ENCODE assay signal across 17 cellular contexts in genomic region chr5:163532203-163532892, GRCh38. TPM values are rescaled to one million over a fixed set of nuclear protein-coding genes. Genes with fewer than 3 reads are reported as not detected.
A peak's percentile ranks its signal among the peaks of the same experiment; 100 is the strongest.
DNase-seq lines count a peak whose midpoint lies in the region; ATAC-seq and TF ChIP-seq lines count a peak whose summit lies in the region.
"Had no signal": no experiment of that assay in that cellular context is flagged by ENCODE, and none has a peak within 500 bp of the region (broad histone marks: within the 10 kb centered on the region; RNA-seq: fewer than 3 reads in every experiment).

No MANE protein-coding gene starts in this region.

- CTCF ChIA-PET in WTC11 (lab: Charles Lee) = no interaction called here

- no peak overlapping the region for H2AFZ ChIP-seq in Karpas-422 (ENCODE audit: low read length)

- no peak overlapping the region for H3K27ac ChIP-seq in Karpas-422 (ENCODE audit: low read length)
- H3K27ac ChIP-seq: BLaER1 treated with 17β-estradiol and CSF1 and Interleukin-3, amounts not matched to agents 10 nM and 100 nM had no signal

- peak overlapping the region; percentile 8 for H3K4me2 ChIP-seq in Karpas-422 (ENCODE audit: low read depth, low read length, poor library complexity, severe bottlenecking)

- peaks cover 50% of the 10 kb centered on the region for H3K4me1 Mint-ChIP-seq in WTC11
- H3K4me1 Mint-ChIP-seq in nephron = peaks cover 17% of the 10 kb centered on the region

- H3K36me3 ChIP-seq in HAP-1 (replicated peaks) (no peaks in the 10 kb centered on the region), Karpas-422 (ENCODE audit: insufficient read depth, low read length) (no peaks in the 10 kb centered on the region)
- H3K36me3 ChIP-seq: BLaER1 treated with 17β-estradiol and CSF1 and Interleukin-3, amounts not matched to agents 10 nM and 100 nM had no signal

- H3K9me3 Mint-ChIP-seq in WTC11 (peaks cover 14% of the 10 kb centered on the region), nephron (peaks cover 5% of the 10 kb centered on the region)

- H3K4me3 Mint-ChIP-seq in WTC11 (peak overlapping the region; percentile 6; the same call in 1 of the 2 replicates), nephron (no peak overlapping the region)
- H3K4me3 Mint-ChIP-seq: CD8-positive, alpha-beta T cell; T-helper 17 cell had no signal

- no peak overlapping the region for H3K4me3 ChIP-seq in HAP-1
- H3K4me3 ChIP-seq in Karpas-422 (ENCODE audit: low read length) = no peak overlapping the region
- H3K4me3 ChIP-seq: BLaER1 treated with 17β-estradiol and CSF1 and Interleukin-3, amounts not matched to agents 10 nM and 100 nM had no signal

- H3K9me2 ChIP-seq in Karpas-422 (replicated peaks; ENCODE audit: insufficient read depth, low read length) = no peaks in the 10 kb centered on the region

- no peak for ATAC-seq in WTC11
- no peak for ATAC-seq in GM18502 (IDR thresholded peaks at IDR 0.05; ENCODE audit: poor library complexity, unreplicated experiment)
- ATAC-seq: CD8-positive, alpha-beta T cell; HCT116; HepG2; T-helper 17 cell had no signal

- H3K27ac Mint-ChIP-seq in WTC11 = peak overlapping the region; percentile 88
- peak overlapping the region; percentile 37 to 78 (median 51) for H3K27ac Mint-ChIP-seq in nephron
- H3K27ac Mint-ChIP-seq: CD8-positive, alpha-beta T cell; T-helper 17 cell had no signal

- no peaks in the 10 kb centered on the region for H3K36me3 Mint-ChIP-seq in WTC11
- no peaks in the 10 kb centered on the region for H3K36me3 Mint-ChIP-seq in nephron (ENCODE audit: low read depth)
- H3K36me3 Mint-ChIP-seq: CD8-positive, alpha-beta T cell had no signal

- H3K79me2 ChIP-seq in Karpas-422 (ENCODE audit: low read length) = no peaks in the 10 kb centered on the region

- no peaks in the 10 kb centered on the region for H4K20me1 ChIP-seq in Karpas-422 (ENCODE audit: insufficient read depth, low read depth, low read length)
- H4K20me1 ChIP-seq: BLaER1 treated with 17β-estradiol and CSF1 and Interleukin-3, amounts not matched to agents 10 nM and 100 nM had no signal

- peaks cover 37% of the 10 kb centered on the region for H3K27me3 ChIP-seq in HAP-1 (ENCODE audit: low read depth)
- H3K27me3 ChIP-seq in Karpas-422 (ENCODE audit: low read length) = no peaks in the 10 kb centered on the region
- H3K27me3 ChIP-seq: BLaER1 treated with 17β-estradiol and CSF1 and Interleukin-3, amounts not matched to agents 10 nM and 100 nM had no signal

- TF ChIP-seq CTCF in WTC11 (IDR thresholded peaks at IDR 0.05) (no peak), nephron (IDR thresholded peaks at IDR 0.05; ENCODE audit: unreplicated experiment in 3 of 3) (no peak)

- POLR2A ChIA-PET in WTC11 (lab: Charles Lee) = no interaction called here

- H3K9me3 ChIP-seq in HAP-1 (peaks cover 4% of the 10 kb centered on the region; the same call in 1 of the 2 replicates), Karpas-422 (ENCODE audit: low read length) (no peaks in the 10 kb centered on the region)

- intact Hi-C loops in head of caudate nucleus (cut with DNase I) = no loop called here

- peak; percentile 63 to 80 for DNase-seq in HAP-1 (ENCODE audit: low spot score in 2 of 2)
- DNase-seq in Karpas-422 = no peak
- DNase-seq in WTC11 (ENCODE audit: low spot score) = no peak
- no peak for DNase-seq in DMS79 (lab: John Stamatoyannopoulos, UW)
- DNase-seq in head of caudate nucleus = no peak
- DNase-seq: Calu3; CD8-positive, alpha-beta T cell; KG1; NCI-H146; NCI-H2029 treated with DMSO at 0.1 percent for 48 hours; NCI-H524; T-helper 17 cell had no signal

- H3K9ac ChIP-seq in Karpas-422 (ENCODE audit: low read length) = no peak overlapping the region
- H3K9ac ChIP-seq: BLaER1 treated with 17β-estradiol and CSF1 and Interleukin-3, amounts not matched to agents 10 nM and 100 nM had no signal

- in situ Hi-C loops in HAP-1 (cut with MboI; ENCODE audit: low sequenced_read_pairs) = no loop called here

- H3K4me1 ChIP-seq in HAP-1 = peaks cover 19% of the 10 kb centered on the region
- H3K4me1 ChIP-seq in Karpas-422 (ENCODE audit: low read length) = peaks cover 30% of the 10 kb centered on the region

- H3K27me3 Mint-ChIP-seq in WTC11 (ENCODE audit: low read depth) (no peaks in the 10 kb centered on the region), nephron (ENCODE audit: low read depth) (no peaks in the 10 kb centered on the region)

TF ChIP-seq in WTC11, 78 proteins besides CTCF, POLR2A, EP300 and RAD21:
- no peak for TF ChIP-seq NR3C1 (CRISPR knock-in tag; conservative IDR thresholded peaks at IDR 0.05; ENCODE audit: low read depth)
- TF ChIP-seq ERG (CRISPR knock-in tag; IDR thresholded peaks at IDR 0.05) = no peak
TF ChIP-seq in WTC11: peak in this region for 0.

RNA-seq across cellular contexts. Expression of gene MAT2B, which starts 26.9 kb away (rescaled TPM):
- 47.6 and 72.5 TPM in 2 replicates for total RNA-seq in Karpas-422 (2014; rRNA removed; shearing (Covaris generic); ENCODE audit: low replicate concordance)
- 51.8 to 55.7 TPM (median 53.1 TPM) in 3 replicates for total RNA-seq in WTC11 (2021)

Comparison
In these comparisons a context has a peak if more than half of its experiments do, and no peak if none do; other contexts are left out.
1. DNase-seq: peak in HAP-1 (2 of 2); none in Karpas-422 (single experiment), WTC11 (single experiment), DMS79 (single experiment) and head of caudate nucleus (0 of 42).